8 cellular contexts compared by ENCODE assay signal in genomic region chr2:20378891-20379519, GRCh38. TPM values are rescaled to one million over a fixed set of nuclear protein-coding genes. Genes with fewer than 3 reads are reported as not detected.
DNase-seq lines count a peak whose midpoint lies in the region; ATAC-seq and TF ChIP-seq lines count a peak whose summit lies in the region.

No MANE protein-coding gene starts in this region.

- H3K36me3 ChIP-seq in MM.1S (replicated peaks; ENCODE audit: insufficient read depth, low read length) (no peaks in the 10 kb centered on the region), adrenal gland (replicated peaks in 1 of 2) (no peaks in the 10 kb centered on the region)

- no peaks in the 10 kb centered on the region for H3K9me2 ChIP-seq in MM.1S (replicated peaks; ENCODE audit: insufficient read depth, low read length)

- no peaks in the 10 kb centered on the region for H3K9me3 ChIP-seq in MM.1S (replicated peaks; ENCODE audit: insufficient read depth, low read length)
- H3K9me3 ChIP-seq in adrenal gland (replicated peaks in 1 of 3) = no peaks in the 10 kb centered on the region

- no peak overlapping the region for H3K4me3 Mint-ChIP-seq in progenitor cell of endocrine pancreas (ENCODE audit: low read depth)

- H3K9ac ChIP-seq in MM.1S (ENCODE audit: low read length) = no peak overlapping the region

- H3K4me2 ChIP-seq in MM.1S (ENCODE audit: low read depth, low read length) = no peak overlapping the region

- H3K79me2 ChIP-seq in MM.1S (ENCODE audit: low read length) = no peaks in the 10 kb centered on the region

- in situ Hi-C loops in G401 (cut with HindIII; ENCODE audit: low sequenced_read_pairs) = no loop called here

- H3F3A ChIP-seq in MM.1S (ENCODE audit: insufficient read depth, low read length) = no peaks in the 10 kb centered on the region

- intact Hi-C loops in adrenal gland (cut with DNase I) = loop anchor here in 1 of 2 donors (10.0 kb wide), 1 partner anchor 266 kb away; no protein-coding TSS in a partner anchor
- intact Hi-C loops in left cardiac atrium (cut with DNase I) = no loop called here

- no peaks in the 10 kb centered on the region for H3K9me3 Mint-ChIP-seq in progenitor cell of endocrine pancreas (ENCODE audit: low read depth)

- H3K36me3 Mint-ChIP-seq in progenitor cell of endocrine pancreas (ENCODE audit: insufficient read depth) = no peaks in the 10 kb centered on the region

- ATAC-seq in left cardiac atrium = peak; percentile 98 to 99
- no peak for ATAC-seq in HG03457 (IDR thresholded peaks at IDR 0.05; ENCODE audit: unreplicated experiment)
- ATAC-seq in HG02588 (IDR thresholded peaks at IDR 0.05; ENCODE audit: unreplicated experiment) = no peak

- no peaks in the 10 kb centered on the region for H3K27me3 Mint-ChIP-seq in progenitor cell of endocrine pancreas

- H3K27ac ChIP-seq in MM.1S (ENCODE audit: low read length) (no peak overlapping the region), adrenal gland (peak overlapping the region in 2 of 5 donors; percentile 42 to 51)

- DNase-seq in G401 (ENCODE audit: low spot score) (peak; percentile 72), MM.1S (no peak), adrenal gland (peak; percentile 85 to 93 (median 90)), left cardiac atrium (peak; percentile 90), progenitor cell of endocrine pancreas (ENCODE audit: low spot score, unreplicated experiment) (peak; percentile 49)
- DNase-seq in central memory CD4-positive, alpha-beta T cell = no peak

- peaks cover 22% of the 10 kb centered on the region for H3K4me1 Mint-ChIP-seq in progenitor cell of endocrine pancreas (ENCODE audit: low read depth)

- H2AFZ ChIP-seq in MM.1S (ENCODE audit: low read length) = 0 out of 2 replicates have a peak overlapping the region, but pooled peaks have one; percentile 14

- no peak for TF ChIP-seq POLR2A in adrenal gland (IDR thresholded peaks at IDR 0.05)

- no peak overlapping the region for H3K27ac Mint-ChIP-seq in progenitor cell of endocrine pancreas

- H3K4me3 ChIP-seq in MM.1S (ENCODE audit: low read length) (no peak overlapping the region), adrenal gland (no peak overlapping the region)

- peak; percentile 60 for TF ChIP-seq CTCF in MM.1S (IDR thresholded peaks at IDR 0.05; ENCODE audit: low read length)
- TF ChIP-seq CTCF in adrenal gland (IDR thresholded peaks at IDR 0.05) = peak; percentile 68 to 86 (median 82)
- peak; percentile 85 for TF ChIP-seq CTCF in progenitor cell of endocrine pancreas (IDR thresholded peaks at IDR 0.05; ENCODE audit: unreplicated experiment)

- H3K4me1 ChIP-seq in MM.1S (ENCODE audit: low read length) (no peaks in the 10 kb centered on the region), adrenal gland (replicated peaks in 1 of 2) (peaks cover 0 to 17% of the 10 kb centered on the region in 2 donors)

- WGBS in adrenal gland, 4 donors = 20 to 26% (median 24%) methylated on average over 13 of the region's 13 CpGs

- H3K27me3 ChIP-seq in MM.1S (replicated peaks; ENCODE audit: insufficient read depth, low read length) (no peaks in the 10 kb centered on the region), adrenal gland (no peaks in the 10 kb centered on the region)

- H4K20me1 ChIP-seq in MM.1S (ENCODE audit: insufficient read depth, low read length) = no peaks in the 10 kb centered on the region

RNA-seq across cellular contexts. Expression of gene PUM2, which starts 28.4 kb away (rescaled TPM):
- 34.8 and 48.3 TPM in 2 replicates for total RNA-seq in G401 (2014; rRNA removed; shearing (Covaris generic))
- 100 to 1,000 TPM in 1 of 8 donors, 10 to 100 TPM in 7; 40.4 to 105 (median 61.3) TPM for total RNA-seq in adrenal gland
- 10 to 100 TPM; 25.5 to 53.7 (median 36.3) TPM for polyA plus RNA-seq in adrenal gland
- total RNA-seq in left cardiac atrium = 10 to 100 TPM; 70.3 to 73.0 TPM
- total RNA-seq in progenitor cell of endocrine pancreas = 123 and 128 TPM in 2 replicates

Comparison
In these comparisons a context has a peak if more than half of its experiments do, and no peak if none do; other contexts are left out.
1. DNase-seq: peak in G401 (single experiment), adrenal gland (7 of 7), left cardiac atrium (single experiment) and progenitor cell of endocrine pancreas (single experiment); none in MM.1S (single experiment) and central memory CD4-positive, alpha-beta T cell (single experiment).
2. ATAC-seq: peak in left cardiac atrium (2 of 2); none in HG03457 (single experiment) and HG02588 (single experiment).
3. Peak in every context shown above with its lines, with median percentiles within 50 percentile points of each other: CTCF ChIP-seq.